8 cellular contexts compared by ENCODE assay signal in genomic region chr5:170745481-170746061, GRCh38. TPM values are rescaled to one million over a fixed set of nuclear protein-coding genes. Genes with fewer than 3 reads are reported as not detected.
A peak's percentile ranks its signal among the peaks of the same experiment; 100 is the strongest.
DNase-seq lines count a peak whose midpoint lies in the region; ATAC-seq, FAIRE-seq and TF ChIP-seq lines count a peak whose summit lies in the region.

No MANE protein-coding gene starts in this region.

- H3K27me3 ChIP-seq in adipocyte (replicated peaks; ENCODE audit: control insufficient read depth, insufficient read depth, low read length) = peaks cover 47% of the 10 kb centered on the region
- no peaks in the 10 kb centered on the region for H3K27me3 ChIP-seq in prostate gland (replicated peaks; ENCODE audit: insufficient read depth)

- ATAC-seq in GM21528 (IDR thresholded peaks at IDR 0.05; ENCODE audit: low FRiP score, unreplicated experiment) (no peak), GM19397 (IDR thresholded peaks at IDR 0.05; ENCODE audit: unreplicated experiment) (no peak)

- peak; percentile 32 for DNase-seq in HK-2 (ENCODE audit: unreplicated experiment)
- DNase-seq in adipocyte (ENCODE audit: low read depth) = peak; percentile 42
- peak; percentile 36 for DNase-seq in hepatic stellate cell (ENCODE audit: low spot score)
- peak; percentile 62 for DNase-seq in prostate gland (ENCODE audit: low spot score)
- no peak for DNase-seq in frontal cortex (ENCODE audit: low spot score in 2 of 2)
- no peak for DNase-seq in activated naive CD4-positive, alpha-beta T cell (lab: John Stamatoyannopoulos, UW)

- peak overlapping the region; percentile 70 to 74 for H3K27ac ChIP-seq in prostate gland

- WGBS in prostate gland = 23% methylated on average over 11 of the region's 11 CpGs

- no peak for TF ChIP-seq CTCF in prostate gland (IDR thresholded peaks at IDR 0.05)

- H3K4me3 ChIP-seq in adipocyte (ENCODE audit: low read length) (no peak overlapping the region), prostate gland (no peak overlapping the region)

- TF ChIP-seq POLR2A in prostate gland (IDR thresholded peaks at IDR 0.05) = peak; percentile 48

- H3K9me3 ChIP-seq in adipocyte (ENCODE audit: control insufficient read depth, low read length) (no peaks in the 10 kb centered on the region), prostate gland (no peaks in the 10 kb centered on the region)

- intact Hi-C loops in prostate gland (cut with DNase I) = loop anchor here (2.0 kb wide), 2 partner anchors 45 to 591 kb away; no protein-coding TSS in a partner anchor

- H3K9ac ChIP-seq in adipocyte (ENCODE audit: low read length) = no peak overlapping the region

- peaks cover 5% of the 10 kb centered on the region for H3K4me1 ChIP-seq in adipocyte (ENCODE audit: control insufficient read depth, insufficient read depth, low read length)
- H3K4me1 ChIP-seq in prostate gland (replicated peaks) = peaks cover 2% of the 10 kb centered on the region

- H3K36me3 ChIP-seq in adipocyte (ENCODE audit: control insufficient read depth, insufficient read depth, low read length, severe bottlenecking) = no peaks in the 10 kb centered on the region
- no peaks in the 10 kb centered on the region for H3K36me3 ChIP-seq in prostate gland

- no peak for FAIRE-seq in frontal cortex (lab: Jason Lieb, UNC)

RNA-seq across cellular contexts. Expression of gene GABRP, which starts 38.0 kb away (rescaled TPM):
- total RNA-seq in prostate gland (1 to 10 TPM; 4.8 to 5.5 TPM), frontal cortex (not detected)

Comparison
In these comparisons a context has a peak if more than half of its experiments do, and no peak if none do; other contexts are left out.
1. DNase-seq: peak in HK-2 (single experiment), adipocyte (single experiment), hepatic stellate cell (single experiment) and prostate gland (single experiment); none in frontal cortex (0 of 2) and activated naive CD4-positive, alpha-beta T cell (0 of 4).